ENCODE assay signal across 8 cellular contexts in the genomic region with DNA sequence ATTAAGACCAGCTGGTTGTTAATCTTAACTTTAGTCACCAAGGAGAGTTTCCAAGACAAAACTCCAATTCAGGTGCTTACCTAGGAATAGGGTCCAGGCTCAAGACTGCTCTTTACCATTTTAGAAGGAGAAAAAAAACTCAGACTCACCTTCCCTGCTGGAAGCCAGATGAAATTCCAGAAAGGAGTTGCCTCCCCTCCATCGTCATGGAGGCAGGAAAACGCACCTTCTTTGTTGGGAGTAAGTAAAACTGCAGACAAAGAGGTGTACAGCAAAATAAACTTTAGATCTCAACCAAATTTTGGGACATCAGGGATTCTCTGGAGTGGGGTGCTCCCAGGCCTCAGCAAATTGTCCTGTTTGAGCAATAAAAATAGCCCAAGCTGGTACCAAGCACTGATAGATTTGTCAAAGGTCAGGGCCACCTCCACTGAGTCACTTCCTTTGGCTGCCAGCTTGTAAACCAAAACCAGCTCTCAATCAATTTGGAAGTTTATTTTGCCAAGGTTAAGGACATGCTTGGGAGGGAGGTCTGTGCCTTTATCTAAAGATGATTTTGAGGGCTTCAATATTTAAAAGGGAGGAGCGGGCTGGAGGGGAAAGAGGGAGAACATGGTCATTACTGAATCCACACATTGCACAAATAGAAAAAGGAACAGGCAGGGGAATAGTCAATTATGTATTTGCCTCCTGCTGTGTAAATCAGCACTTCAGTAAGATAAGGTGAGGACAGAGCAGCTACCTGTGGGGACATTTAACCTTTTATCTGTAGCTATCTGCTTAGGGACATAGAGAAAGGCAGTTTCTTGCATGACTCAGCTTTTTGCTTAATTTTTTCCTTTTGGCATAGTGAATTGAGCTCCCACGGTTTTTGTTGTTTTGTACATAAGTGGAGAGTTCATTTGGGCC. TPM values are rescaled to one million over a fixed set of nuclear protein-coding genes. Genes with fewer than 3 reads are reported as not detected.
A peak's percentile ranks its signal among the peaks of the same experiment; 100 is the strongest.
DNase-seq lines count a peak whose midpoint lies in the region; ATAC-seq, FAIRE-seq and TF ChIP-seq lines count a peak whose summit lies in the region.

No MANE protein-coding gene starts in this region.

- H3K4me3 ChIP-seq in endothelial cell of umbilical vein (replicated peaks in 1 of 3; ENCODE audit: insufficient read depth in 1 of 3, low read depth in 1 of 3, low read length in 3 of 3) (no peak overlapping the region), neuron (ENCODE audit: low read length) (peak overlapping the region; percentile 91)

- H3K4me2 ChIP-seq in endothelial cell of umbilical vein (ENCODE audit: insufficient read depth, low read length): peak overlapping the region; percentile 93

- CTCF ChIA-PET in endothelial cell of umbilical vein (lab: Charles Lee): interaction anchor here (0.9 to 4.6 kb wide), 15 partner anchors 8 to 119 kb away, joined by 3 to 51 read pairs (median 5); no protein-coding TSS in a partner anchor

- no peaks in the 10 kb centered on the region for H4K20me1 ChIP-seq in endothelial cell of umbilical vein (replicated peaks; ENCODE audit: control insufficient read depth, extremely low read depth, insufficient read depth, low read length)

- dilution Hi-C loops in endothelial cell of umbilical vein (cut with MboI; ENCODE audit: extremely low pct_ligation_motif_present, low sequenced_read_pairs): no loop called here

- H3K27ac ChIP-seq in endothelial cell of umbilical vein (ENCODE audit: insufficient read depth, low read depth, low read length): peak overlapping the region; percentile 59

- peak overlapping the region; percentile 82 for H2AFZ ChIP-seq in endothelial cell of umbilical vein (ENCODE audit: low read depth, low read length)
- peak overlapping the region; percentile 95 for H2AFZ ChIP-seq in neuron (ENCODE audit: low read depth, low read length)

- no peaks in the 10 kb centered on the region for H3K9me1 ChIP-seq in endothelial cell of umbilical vein (replicated peaks; ENCODE audit: control insufficient read depth, extremely low read depth, insufficient read depth, low read length)

- DNase-seq in NCI-H2171 treated with DMSO at 0.1 percent for 48 hours (lab: John Stamatoyannopoulos, UW) (peak; percentile 45), NCI-H2171 (lab: John Stamatoyannopoulos, UW) (no peak), RPMI8226 (peak; percentile 4), endothelial cell of umbilical vein (ENCODE audit: low read depth, low spot score) (peak; percentile 53)

- intact Hi-C loops in endothelial cell of umbilical vein (cut with micrococcal nuclease): loop anchor here (10.0 kb wide), 1 partner anchor 48 kb away; no protein-coding TSS in a partner anchor

- FAIRE-seq in endothelial cell of umbilical vein (lab: Jason Lieb, UNC): peak; percentile 92

- TF ChIP-seq POLR2A in endothelial cell of umbilical vein (IDR thresholded peaks at IDR 0.05; ENCODE audit: low read depth, low read length): no peak

- peak overlapping the region; percentile 68 for H3K9ac ChIP-seq in endothelial cell of umbilical vein (replicated peaks; ENCODE audit: extremely low read depth, insufficient read depth, low read length)

- H3K4me1 ChIP-seq in endothelial cell of umbilical vein (ENCODE audit: control insufficient read depth, extremely low read depth, insufficient read depth, low read length): peaks cover 26% of the 10 kb centered on the region
- peaks cover 18% of the 10 kb centered on the region for H3K4me1 ChIP-seq in neuron (ENCODE audit: insufficient read depth, low read length)

- H3K27me3 ChIP-seq in endothelial cell of umbilical vein (ENCODE audit: control insufficient read depth in 2 of 2, insufficient read depth in 2 of 2, low read length in 2 of 2): peaks cover 6 to 7% of the 10 kb centered on the region in 2 experiments
- H3K27me3 ChIP-seq in neuron (ENCODE audit: insufficient read depth, low read length): no peaks in the 10 kb centered on the region

- BruUV-seq in endothelial cell of umbilical vein (replicated peaks; lab: Mats Ljungman, UMichigan): no TSS peak

- POLR2A ChIA-PET in endothelial cell of umbilical vein (lab: Charles Lee): no interaction called here

- no peaks in the 10 kb centered on the region for H3K36me3 ChIP-seq in endothelial cell of umbilical vein (ENCODE audit: control insufficient read depth in 2 of 2, extremely low read depth in 1 of 2, insufficient read depth in 2 of 2, low read length in 2 of 2)
- no peaks in the 10 kb centered on the region for H3K36me3 ChIP-seq in neuron (ENCODE audit: insufficient read depth, low read length)

- H3K9me3 ChIP-seq in endothelial cell of umbilical vein (replicated peaks; ENCODE audit: control insufficient read depth, insufficient read depth, low read length) (no peaks in the 10 kb centered on the region), neuron (ENCODE audit: low read length) (peaks cover 2% of the 10 kb centered on the region)

- peaks cover 16% of the 10 kb centered on the region for H3K79me2 ChIP-seq in endothelial cell of umbilical vein (ENCODE audit: control insufficient read depth, insufficient read depth, low read length)

- no peak for TF ChIP-seq CTCF in endothelial cell of umbilical vein (IDR thresholded peaks at IDR 0.05; ENCODE audit: extremely low read depth in 1 of 2, insufficient read depth in 1 of 2, low read depth in 1 of 2, low read length in 2 of 2)

- ATAC-seq in HG03469 (IDR thresholded peaks at IDR 0.05; ENCODE audit: unreplicated experiment): no peak
- no peak for ATAC-seq in GM18858 (IDR thresholded peaks at IDR 0.05; ENCODE audit: unreplicated experiment)
- no peak for ATAC-seq in GM21526 (IDR thresholded peaks at IDR 0.05; ENCODE audit: low FRiP score, unreplicated experiment)

TF ChIP-seq in endothelial cell of umbilical vein, 7 proteins besides CTCF, POLR2A, EP300 and RAD21:
- TF ChIP-seq FOS (IDR thresholded peaks at IDR 0.05; ENCODE audit: borderline replicate concordance, insufficient read depth, low read length): peak; percentile 60
- peak; percentile 28 for TF ChIP-seq JUN (IDR thresholded peaks at IDR 0.05; ENCODE audit: borderline replicate concordance, insufficient read depth, insufficient read length, low read depth)
- TF ChIP-seq POLR2AphosphoS5 (IDR thresholded peaks at IDR 0.05; ENCODE audit: insufficient read depth, low read depth, low read length): no peak

RNA-seq across cellular contexts. Expression of a gene that starts 1.5 kb away (rescaled TPM):
- 28.1 and 36.5 TPM in 2 replicates for total RNA-seq in endothelial cell of umbilical vein
- polyA plus RNA-seq in endothelial cell of umbilical vein: 11.1 and 16.7 TPM in 2 replicates
- polyA plus RNA-seq in endothelial cell of umbilical vein (2011; cell fraction: cytosol; rRNA removed): 16.2 and 18.6 TPM in 2 replicates
- 24.8 and 35.0 TPM in 2 replicates for polyA plus RNA-seq in endothelial cell of umbilical vein (2011; cell fraction: nucleus; rRNA removed)
- 18.5 and 24.4 TPM in 2 replicates for polyA plus RNA-seq in endothelial cell of umbilical vein (2012)
- 32.4 and 33.7 TPM in 2 replicates for polyA minus RNA-seq in endothelial cell of umbilical vein
- 27.9 TPM for polyA minus RNA-seq in endothelial cell of umbilical vein (2011; cell fraction: cytosol; rRNA and poly(A)+ RNA removed)
- 14.6 and 18.2 TPM in 2 replicates for polyA minus RNA-seq in endothelial cell of umbilical vein (2011; cell fraction: nucleus; rRNA and poly(A)+ RNA removed)
